Comparison of ENCODE assay signal across 19 cellular contexts in the genomic region with DNA sequence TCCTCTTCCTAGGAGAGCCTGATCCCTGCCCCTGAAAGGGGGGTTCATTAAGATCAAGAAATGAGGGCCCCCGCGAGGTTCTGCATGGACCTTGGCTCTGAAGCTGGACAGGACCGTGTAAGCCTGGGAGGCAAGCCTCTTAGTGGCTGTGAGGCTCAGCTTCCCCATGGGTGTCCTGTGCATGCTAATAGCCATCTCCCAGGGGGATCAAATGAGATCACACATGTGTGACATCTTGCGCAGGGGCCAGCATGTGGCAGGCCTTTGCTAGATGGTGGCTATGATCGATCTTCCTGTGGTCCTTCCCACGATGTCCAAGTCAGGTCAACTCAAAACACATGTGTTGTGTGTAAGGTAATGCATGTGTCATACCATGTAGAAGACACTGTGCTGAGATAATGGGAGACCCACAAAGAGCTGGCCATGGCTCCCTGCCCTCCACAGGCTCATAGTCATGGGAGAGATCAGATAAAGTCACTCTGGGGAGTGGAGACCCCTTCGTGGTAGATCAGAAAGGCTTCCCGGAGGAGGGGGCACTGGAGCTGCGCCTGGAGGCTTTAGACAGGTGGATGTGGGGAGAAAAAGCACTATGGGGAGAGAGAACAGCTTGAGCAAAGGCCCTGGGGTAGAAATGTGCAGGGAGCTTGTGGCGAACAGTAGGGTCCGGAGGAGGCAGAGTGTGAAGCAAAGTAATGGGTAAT. TPM values are rescaled to one million over a fixed set of nuclear protein-coding genes. Genes with fewer than 3 reads are reported as not detected.
DNase-seq lines count a peak whose midpoint lies in the region; ATAC-seq, FAIRE-seq and TF ChIP-seq lines count a peak whose summit lies in the region.
"Had no signal": no experiment of that assay in that cellular context is flagged by ENCODE, and none has a peak within 500 bp of the region (broad histone marks: within the 10 kb centered on the region; RNA-seq: fewer than 3 reads in every experiment).

No MANE protein-coding gene starts in this region.

- POLR2A ChIA-PET in K562 (lab: Yijun Ruan, JAX) (interaction anchor here (0.7 to 1.1 kb wide), 2 partner anchors 18 to 317 kb away, joined by 3 to 4 read pairs; no protein-coding TSS in a partner anchor), WTC11 (lab: Charles Lee) (no interaction called here)

- no peak overlapping the region for H3K9ac ChIP-seq in K562 (ENCODE audit: insufficient read depth in 1 of 2, low read depth in 2 of 2, low read length in 2 of 2)
- H3K9ac ChIP-seq: KMS-11 had no signal

- H3K27me3 Mint-ChIP-seq in activated CD4-positive, alpha-beta T cell treated with anti-CD3 and anti-CD28 coated beads, Interleukin-2, amount 10 ng/mL, durations not matched to agents 24 days and 14 days = no peaks in the 10 kb centered on the region
- peaks cover 2% of the 10 kb centered on the region for H3K27me3 Mint-ChIP-seq in WTC11 (ENCODE audit: low read depth)

- H3K9me3 Mint-ChIP-seq in activated CD4-positive, alpha-beta T cell treated with anti-CD3 and anti-CD28 coated beads, Interleukin-2, amount 10 ng/mL, durations not matched to agents 24 days and 14 days = no peaks in the 10 kb centered on the region
- H3K9me3 Mint-ChIP-seq in stimulated activated effector memory CD8-positive, alpha-beta T cell treated with anti-CD3 and anti-CD28 coated beads, Interleukin-12 subunit alpha, Interleukin-12 subunit beta, amount 100 ng/mL, for 72 hours = no peaks in the 10 kb centered on the region
- H3K9me3 Mint-ChIP-seq in WTC11 = no peaks in the 10 kb centered on the region
- H3K9me3 Mint-ChIP-seq: type B pancreatic cell had no signal

- H3K36me3 Mint-ChIP-seq in activated CD4-positive, alpha-beta T cell treated with anti-CD3 and anti-CD28 coated beads, Interleukin-2, amount 10 ng/mL, durations not matched to agents 24 days and 14 days (ENCODE audit: low read depth) = peaks cover 76% of the 10 kb centered on the region
- peaks cover 95% of the 10 kb centered on the region for H3K36me3 Mint-ChIP-seq in stimulated activated effector memory CD8-positive, alpha-beta T cell treated with anti-CD3 and anti-CD28 coated beads, Interleukin-12 subunit alpha, Interleukin-12 subunit beta, amount 100 ng/mL, for 72 hours
- H3K36me3 Mint-ChIP-seq in WTC11 = no peaks in the 10 kb centered on the region
- H3K36me3 Mint-ChIP-seq: type B pancreatic cell had no signal

- H3K27me3 ChIP-seq in Peyer's patch (peaks cover 0 to 5% of the 10 kb centered on the region in 2 donors), K562 (ENCODE audit: control insufficient read depth in 2 of 2, insufficient read depth in 2 of 2, low read length in 2 of 2) (no peaks in the 10 kb centered on the region)

- H3K4me2 ChIP-seq in K562 (ENCODE audit: insufficient read depth, low read length) = no peak overlapping the region
- H3K4me2 ChIP-seq: A549, KMS-11, smooth muscle cell had no signal

- peak overlapping the region; percentile 99 for H3K4me3 Mint-ChIP-seq in activated CD4-positive, alpha-beta T cell treated with anti-CD3 and anti-CD28 coated beads, Interleukin-2, amount 10 ng/mL, durations not matched to agents 24 days and 14 days
- peak overlapping the region; percentile 93 for H3K4me3 Mint-ChIP-seq in stimulated activated effector memory CD8-positive, alpha-beta T cell treated with anti-CD3 and anti-CD28 coated beads, Interleukin-12 subunit alpha, Interleukin-12 subunit beta, amount 100 ng/mL, for 72 hours
- H3K4me3 Mint-ChIP-seq in WTC11 = no peak overlapping the region
- H3K4me3 Mint-ChIP-seq: type B pancreatic cell had no signal

- no peaks in the 10 kb centered on the region for H3K9me1 ChIP-seq in K562 (ENCODE audit: control insufficient read depth, insufficient read depth, low read length)

- ATAC-seq in K562 = no peak
- no peak for ATAC-seq in stimulated activated effector memory CD8-positive, alpha-beta T cell treated with anti-CD3 and anti-CD28 coated beads, Interleukin-12 subunit alpha, Interleukin-12 subunit beta, amount 100 ng/mL, for 72 hours
- ATAC-seq in WTC11 = no peak
- ATAC-seq: A549, esophagus mucosa, Right ventricle myocardium inferior had no signal

- TF ChIP-seq CTCF in Peyer's patch (IDR thresholded peaks at IDR 0.05) (no peak), K562 (IDR thresholded peaks at IDR 0.05 in 2 of 3, conservative IDR thresholded peaks at IDR 0.05 in 1 of 3; ENCODE audit: insufficient read depth in 2 of 3, low read depth in 1 of 3, low read length in 3 of 3) (no peak), WTC11 (IDR thresholded peaks at IDR 0.05) (no peak)

- H3K27ac Mint-ChIP-seq in activated CD4-positive, alpha-beta T cell treated with anti-CD3 and anti-CD28 coated beads, Interleukin-2, amount 10 ng/mL, durations not matched to agents 24 days and 14 days = peak overlapping the region; percentile 98
- peak overlapping the region; percentile 97 for H3K27ac Mint-ChIP-seq in stimulated activated effector memory CD8-positive, alpha-beta T cell treated with anti-CD3 and anti-CD28 coated beads, Interleukin-12 subunit alpha, Interleukin-12 subunit beta, amount 100 ng/mL, for 72 hours
- no peak overlapping the region for H3K27ac Mint-ChIP-seq in WTC11
- H3K27ac Mint-ChIP-seq: type B pancreatic cell had no signal

- peaks cover 55% of the 10 kb centered on the region for H3K79me2 ChIP-seq in K562 (ENCODE audit: control insufficient read depth, insufficient read depth, low read length)

- peaks cover 82% of the 10 kb centered on the region for H3K4me1 Mint-ChIP-seq in activated CD4-positive, alpha-beta T cell treated with anti-CD3 and anti-CD28 coated beads, Interleukin-2, amount 10 ng/mL, durations not matched to agents 24 days and 14 days
- peaks cover 84% of the 10 kb centered on the region for H3K4me1 Mint-ChIP-seq in stimulated activated effector memory CD8-positive, alpha-beta T cell treated with anti-CD3 and anti-CD28 coated beads, Interleukin-12 subunit alpha, Interleukin-12 subunit beta, amount 100 ng/mL, for 72 hours
- peaks cover 27% of the 10 kb centered on the region for H3K4me1 Mint-ChIP-seq in WTC11

- no peak for FAIRE-seq in K562 (lab: Jason Lieb, UNC)
- FAIRE-seq: A549 had no signal

- peak; percentile 63 for DNase-seq in activated CD4-positive, alpha-beta T cell treated with anti-CD3 and anti-CD28 coated beads, Interleukin-2, amount 10 ng/mL, durations not matched to agents 24 days and 14 days
- DNase-seq in activated CD4-positive, alpha-beta T cell treated with anti-CD3 and anti-CD28 coated beads, Interleukin-2, amount 50 U/mL, for 48 hours = no peak
- peak in 1 of 3 donors; percentile 46 for DNase-seq in Peyer's patch
- no peak for DNase-seq in K562 (ENCODE audit: extremely low read depth in 1 of 4, low spot score in 3 of 4)
- DNase-seq in stimulated activated effector memory CD8-positive, alpha-beta T cell treated with anti-CD3 and anti-CD28 coated beads, Interleukin-12 subunit alpha, Interleukin-12 subunit beta, amount 100 ng/mL, for 72 hours (ENCODE audit: low spot score in 2 of 2) = no peak
- DNase-seq in WTC11 (ENCODE audit: low spot score) = no peak
- DNase-seq in HT-29 (ENCODE audit: low spot score) = no peak
- DNase-seq in glomerular visceral epithelial cell (ENCODE audit: extremely low spot score) = no peak
- DNase-seq: activated gamma-delta T cell treated with Interleukin-2 at 50 U/mL for 16 hours, caudate nucleus, NCI-H1694 treated with DMSO at 0.1 percent for 48 hours, NCI-H510A treated with DMSO at 0.1 percent for 48 hours had no signal

- CTCF ChIA-PET in K562 (lab: Yijun Ruan, JAX; ENCODE audit: low intra/inter-chr PET ratio) = no interaction called here
- CTCF ChIA-PET in WTC11 (lab: Charles Lee) = interaction anchor here (0.9 to 6.7 kb wide), 4 partner anchors 11 to 41 kb away, joined by 3 to 83 read pairs (median 32); no protein-coding TSS in a partner anchor

- TF ChIP-seq EP300 in K562 (IDR thresholded peaks at IDR 0.05; ENCODE audit: low read length) = no peak

- H2AFZ ChIP-seq in K562 (ENCODE audit: low read depth, low read length) = no peak overlapping the region

- in situ Hi-C loops in K562 (cut with MboI) = no loop called here

- H3K27ac ChIP-seq in Peyer's patch (peak overlapping the region in 3 of 4 donors; percentile 73 to 91 (median 74)), K562 (ENCODE audit: extremely low read depth, low read depth, low read length) (no peak overlapping the region; the same call in 2 of the 3 replicates)
- H3K27ac ChIP-seq: A549, KMS-11 had no signal

- 76% methylated on average over 9 of the region's 11 CpGs for WGBS in K562 (ENCODE audit: insufficient coverage, low coverage, missing lambda C conversion rate)

- no peak for TF ChIP-seq POLR2A in Peyer's patch (IDR thresholded peaks at IDR 0.05)
- TF ChIP-seq POLR2A in K562 (conservative IDR thresholded peaks at IDR 0.05) = no peak

- H3K9me3 ChIP-seq in Peyer's patch = no peaks in the 10 kb centered on the region
- no peaks in the 10 kb centered on the region for H3K9me3 ChIP-seq in K562 (replicated peaks; ENCODE audit: control insufficient read depth, insufficient read depth, low read depth, low read length)
- H3K9me3 ChIP-seq: A549 had no signal

- H3K36me3 ChIP-seq in Peyer's patch (no peaks in the 10 kb centered on the region), K562 (ENCODE audit: control insufficient read depth, insufficient read depth, low read length) (peaks cover 61% of the 10 kb centered on the region; the same call in 2 of the 3 replicates)

- no peaks in the 10 kb centered on the region; the same call in none of the 2 replicates for H4K20me1 ChIP-seq in K562 (replicated peaks; ENCODE audit: control insufficient read depth, insufficient read depth, low read length)

- H3K4me1 ChIP-seq in Peyer's patch (peaks cover 0 to 63% (median 25%) of the 10 kb centered on the region in 4 donors), K562 (replicated peaks in 1 of 2; ENCODE audit: control insufficient read depth in 2 of 2, insufficient read depth in 2 of 2, low read length in 2 of 2) (peaks cover 27 to 51% of the 10 kb centered on the region in 2 experiments)

- no TSS peak for BruUV-seq in K562 (replicated peaks; lab: Mats Ljungman, UMichigan)

- TF ChIP-seq RAD21 in K562 (CRISPR knock-in tag; conservative IDR thresholded peaks at IDR 0.05 in 1 of 2, IDR thresholded peaks at IDR 0.05 in 1 of 2) = no peak

- no peak overlapping the region for H3K4me3 ChIP-seq in Peyer's patch
- no peak overlapping the region for H3K4me3 ChIP-seq in K562
- H3K4me3 ChIP-seq: A549, smooth muscle cell had no signal

- intact Hi-C loops in activated CD4-positive, alpha-beta T cell treated with anti-CD3 and anti-CD28 coated beads, Interleukin-2, amount 10 ng/mL, durations not matched to agents 24 days and 14 days (cut with micrococcal nuclease) = loop anchor here (5.0 kb wide), 2 partner anchors 118 to 463 kb away; partner anchors contain the start of gene IFT27
- intact Hi-C loops in K562 (cut with micrococcal nuclease) = no loop called here

RNA-seq across cellular contexts. Expression of gene RAC2, which starts 3.7 kb away (rescaled TPM):
- 519 and 540 TPM in 2 replicates for total RNA-seq in activated CD4-positive, alpha-beta T cell treated with anti-CD3 and anti-CD28 coated beads, Interleukin-2, amount 10 ng/mL, durations not matched to agents 24 days and 14 days
- total RNA-seq in Peyer's patch (100 to 1,000 TPM in 1 of 4 donors, 10 to 100 TPM in 3; 10.0 to 124 (median 20.6) TPM), K562 (2014; rRNA removed) (40.4 and 59.3 TPM in 2 replicates), K562 (2014; rRNA removed; fragmentation: Illumina TruSeq; extraction: Trizol) (18.6 and 22.7 TPM in 2 replicates), K562 (2015; rRNA removed; fragmentation: Illumina TruSeq; extraction: Trizol) (45.1 and 50.1 TPM in 2 replicates), K562 (2021) (82.8 and 95.3 TPM in 2 replicates), WTC11 (2021) (3.6 to 4.9 TPM (median 4.9 TPM) in 3 replicates)
- 47.8 and 143 TPM in 2 replicates for total RNA-seq in K562 (2011; cell fraction: chromatin; rRNA removed; ENCODE audit: low replicate concordance)
- total RNA-seq in K562 (2011; cell fraction: nucleolus; rRNA removed) = 99.9 and 118 TPM in 2 replicates
- total RNA-seq in K562 (2011; cell fraction: nucleoplasm; rRNA removed) = 74.1 and 109 TPM in 2 replicates
- polyA plus RNA-seq in K562 (2011; rRNA removed) (43.3 and 102 TPM in 2 replicates), K562 (2014; fragmentation: Illumina TruSeq; extraction: Trizol) (103 and 132 TPM in 2 replicates), K562 (2014; fragmentation: Nextera tagmentation; extraction: Ambion mirVana) (10 to 100 TPM; 25.4 to 26.8 TPM), K562 (2014; rRNA removed) (49.1 and 51.0 TPM in 2 replicates)
- 74.7 and 120 TPM in 2 replicates for polyA plus RNA-seq in K562 (2011; cell fraction: cytosol; rRNA removed)
- 95.0 and 171 TPM in 2 replicates for polyA plus RNA-seq in K562 (2011; cell fraction: nucleus; rRNA removed)
- 151 and 373 TPM in 2 replicates for polyA plus RNA-seq in K562 (2012)
- polyA minus RNA-seq in K562 (2011; rRNA and poly(A)+ RNA removed) = 25.1 and 30.5 TPM in 2 replicates
- polyA minus RNA-seq in K562 (2011; cell fraction: cytosol; rRNA and poly(A)+ RNA removed) = 62.2 and 68.9 TPM in 2 replicates
- 69.4 and 73.9 TPM in 2 replicates for polyA minus RNA-seq in K562 (2011; cell fraction: nucleus; rRNA and poly(A)+ RNA removed)
- total RNA-seq in HT-29 (2014; rRNA removed; shearing (Covaris generic)) = 6.7 and 7.3 TPM in 2 replicates

RNA-seq across cellular contexts. Expression of gene SSTR3, which starts 28.1 kb away (rescaled TPM):
- 3.5 and 4.0 TPM in 2 replicates for total RNA-seq in activated CD4-positive, alpha-beta T cell treated with anti-CD3 and anti-CD28 coated beads, Interleukin-2, amount 10 ng/mL, durations not matched to agents 24 days and 14 days
- total RNA-seq in Peyer's patch (not detected), K562 (2014; rRNA removed) (not detected in 2 replicates), K562 (2014; rRNA removed; fragmentation: Illumina TruSeq; extraction: Trizol) (not detected in 2 replicates), K562 (2015; rRNA removed; fragmentation: Illumina TruSeq; extraction: Trizol) (not detected in 2 replicates), K562 (2021) (not detected in 2 replicates), WTC11 (2021) (0.21 to 0.25 TPM (median 0.22 TPM) in 3 replicates)
- 0.07 TPM in 1 of 2 replicates, not detected in the other for total RNA-seq in K562 (2011; cell fraction: chromatin; rRNA removed; ENCODE audit: low replicate concordance)
- total RNA-seq in K562 (2011; cell fraction: nucleolus; rRNA removed) = not detected in 2 replicates
- 0.07 TPM in 1 of 2 replicates, not detected in the other for total RNA-seq in K562 (2011; cell fraction: nucleoplasm; rRNA removed)
- polyA plus RNA-seq in K562 (2011; rRNA removed) (0.03 TPM in 1 of 2 replicates, not detected in the other), K562 (2014; fragmentation: Illumina TruSeq; extraction: Trizol) (not detected in 2 replicates), K562 (2014; fragmentation: Nextera tagmentation; extraction: Ambion mirVana) (not detected), K562 (2014; rRNA removed) (not detected in 2 replicates)
- polyA plus RNA-seq in K562 (2011; cell fraction: cytosol; rRNA removed) = 0.01 and 0.03 TPM in 2 replicates
- polyA plus RNA-seq in K562 (2011; cell fraction: nucleus; rRNA removed) = 0.09 TPM in 1 of 2 replicates, not detected in the other
- 0.01 TPM in 1 of 2 replicates, not detected in the other for polyA plus RNA-seq in K562 (2012)
- not detected in 2 replicates for polyA minus RNA-seq in K562 (2011; rRNA and poly(A)+ RNA removed)
- polyA minus RNA-seq in K562 (2011; cell fraction: cytosol; rRNA and poly(A)+ RNA removed) = not detected in 2 replicates
- polyA minus RNA-seq in K562 (2011; cell fraction: nucleus; rRNA and poly(A)+ RNA removed) = not detected in 2 replicates
- not detected in 2 replicates for total RNA-seq in HT-29 (2014; rRNA removed; shearing (Covaris generic))
- total RNA-seq: esophagus mucosa, Right ventricle myocardium inferior, smooth muscle cell had no signal
- polyA plus RNA-seq: A549, liver, smooth muscle cell had no signal

RNA-seq across cellular contexts. Expression of gene CYTH4, which starts 41.9 kb away (rescaled TPM):
- total RNA-seq in activated CD4-positive, alpha-beta T cell treated with anti-CD3 and anti-CD28 coated beads, Interleukin-2, amount 10 ng/mL, durations not matched to agents 24 days and 14 days = 43.5 and 44.9 TPM in 2 replicates
- 10 to 100 TPM; 13.5 to 75.9 (median 22.5) TPM for total RNA-seq in Peyer's patch
- total RNA-seq in K562 (2011; cell fraction: chromatin; rRNA removed; ENCODE audit: low replicate concordance) = 1.6 and 4.0 TPM in 2 replicates
- total RNA-seq in K562 (2011; cell fraction: nucleolus; rRNA removed) = 0.39 and 1.7 TPM in 2 replicates
- 1.1 and 1.5 TPM in 2 replicates for total RNA-seq in K562 (2011; cell fraction: nucleoplasm; rRNA removed)
- 0.33 and 0.68 TPM in 2 replicates for total RNA-seq in K562 (2014; rRNA removed)
- total RNA-seq in K562 (2014; rRNA removed; fragmentation: Illumina TruSeq; extraction: Trizol) = 0.10 and 0.18 TPM in 2 replicates
- total RNA-seq in K562 (2015; rRNA removed; fragmentation: Illumina TruSeq; extraction: Trizol) = 0.54 and 0.60 TPM in 2 replicates
- total RNA-seq in K562 (2021) = 0.58 and 0.75 TPM in 2 replicates
- 2.0 and 2.5 TPM in 2 replicates for polyA plus RNA-seq in K562 (2011; rRNA removed)
- polyA plus RNA-seq in K562 (2011; cell fraction: cytosol; rRNA removed) = 1.4 and 2.9 TPM in 2 replicates
- 6.2 and 14.7 TPM in 2 replicates for polyA plus RNA-seq in K562 (2011; cell fraction: nucleus; rRNA removed)
- 1.3 and 1.6 TPM in 2 replicates for polyA plus RNA-seq in K562 (2012)
- 0.28 and 0.33 TPM in 2 replicates for polyA plus RNA-seq in K562 (2014; fragmentation: Illumina TruSeq; extraction: Trizol)
- under 1 TPM in 1 of 2 experiments, not detected in 1; 0.03 TPM for polyA plus RNA-seq in K562 (2014; fragmentation: Nextera tagmentation; extraction: Ambion mirVana)
- polyA plus RNA-seq in K562 (2014; rRNA removed) = 0.73 and 1.1 TPM in 2 replicates
- 1.7 and 1.8 TPM in 2 replicates for polyA minus RNA-seq in K562 (2011; rRNA and poly(A)+ RNA removed)
- polyA minus RNA-seq in K562 (2011; cell fraction: cytosol; rRNA and poly(A)+ RNA removed) = 1.6 TPM in 1 of 2 replicates, not detected in the other
- polyA minus RNA-seq in K562 (2011; cell fraction: nucleus; rRNA and poly(A)+ RNA removed) = 1.6 and 2.6 TPM in 2 replicates
- total RNA-seq in WTC11 (2021) = 0.11 to 0.16 TPM (median 0.15 TPM) in 3 replicates
- not detected in 2 replicates for total RNA-seq in HT-29 (2014; rRNA removed; shearing (Covaris generic))
- total RNA-seq: smooth muscle cell had no signal
- polyA plus RNA-seq: smooth muscle cell had no signal

RNA-seq across cellular contexts. Expression of gene C1QTNF6, which starts 52.3 kb away (rescaled TPM):
- 6.0 and 6.9 TPM in 2 replicates for total RNA-seq in activated CD4-positive, alpha-beta T cell treated with anti-CD3 and anti-CD28 coated beads, Interleukin-2, amount 10 ng/mL, durations not matched to agents 24 days and 14 days
- total RNA-seq in Peyer's patch = 1 to 10 TPM; 3.9 to 9.4 (median 5.9) TPM
- 4.0 and 6.2 TPM in 2 replicates for total RNA-seq in K562 (2011; cell fraction: chromatin; rRNA removed; ENCODE audit: low replicate concordance)
- 4.3 and 4.5 TPM in 2 replicates for total RNA-seq in K562 (2011; cell fraction: nucleolus; rRNA removed)
- 4.8 and 5.4 TPM in 2 replicates for total RNA-seq in K562 (2011; cell fraction: nucleoplasm; rRNA removed)
- total RNA-seq in K562 (2014; rRNA removed) = 0.18 and 0.41 TPM in 2 replicates
- total RNA-seq in K562 (2014; rRNA removed; fragmentation: Illumina TruSeq; extraction: Trizol) = 0.54 and 0.55 TPM in 2 replicates
- 0.40 and 0.53 TPM in 2 replicates for total RNA-seq in K562 (2015; rRNA removed; fragmentation: Illumina TruSeq; extraction: Trizol)
- total RNA-seq in K562 (2021) = 0.75 and 0.81 TPM in 2 replicates
- polyA plus RNA-seq in K562 (2011; rRNA removed) = 0.92 and 1.6 TPM in 2 replicates
- polyA plus RNA-seq in K562 (2011; cell fraction: cytosol; rRNA removed) = 0.52 and 0.83 TPM in 2 replicates
- 7.9 and 8.6 TPM in 2 replicates for polyA plus RNA-seq in K562 (2011; cell fraction: nucleus; rRNA removed)
- polyA plus RNA-seq in K562 (2012) = 0.60 and 4.1 TPM in 2 replicates
- 0.68 and 1.1 TPM in 2 replicates for polyA plus RNA-seq in K562 (2014; fragmentation: Illumina TruSeq; extraction: Trizol)
- polyA plus RNA-seq in K562 (2014; fragmentation: Nextera tagmentation; extraction: Ambion mirVana) = under 1 TPM; 0.20 to 0.21 TPM
- 0.70 and 0.91 TPM in 2 replicates for polyA plus RNA-seq in K562 (2014; rRNA removed)
- polyA minus RNA-seq in K562 (2011; rRNA and poly(A)+ RNA removed) = 1.9 and 2.3 TPM in 2 replicates
- 0.67 and 1.4 TPM in 2 replicates for polyA minus RNA-seq in K562 (2011; cell fraction: cytosol; rRNA and poly(A)+ RNA removed)
- 6.1 and 9.6 TPM in 2 replicates for polyA minus RNA-seq in K562 (2011; cell fraction: nucleus; rRNA and poly(A)+ RNA removed)
- total RNA-seq in WTC11 (2021) = 5.7 to 6.4 TPM (median 5.9 TPM) in 3 replicates
- total RNA-seq in HT-29 (2014; rRNA removed; shearing (Covaris generic)) = 7.1 and 8.3 TPM in 2 replicates
